ENCODE assay signal across 3 cellular contexts in genomic region chr5:104298518-104298917, GRCh38.
"Had no signal": no experiment of that assay in that cellular context is flagged by ENCODE, and none has a peak within 500 bp of the region (broad histone marks: within the 10 kb centered on the region; RNA-seq: fewer than 3 reads in every experiment).

No MANE protein-coding gene starts in this region.

- DNase-seq: GDM1, GF-D8 had no signal

- ATAC-seq: GM12878 had no signal

- H3K4me3 ChIP-seq: GM12878 had no signal
